Comparison of ENCODE assay signal across 15 cellular contexts in genomic region chr5:146082798-146083197, GRCh38. TPM values are rescaled to one million over a fixed set of nuclear protein-coding genes. Genes with fewer than 3 reads are reported as not detected.
A peak's percentile ranks its signal among the peaks of the same experiment; 100 is the strongest.
DNase-seq lines count a peak whose midpoint lies in the region; ATAC-seq and TF ChIP-seq lines count a peak whose summit lies in the region.
"Had no signal": no experiment of that assay in that cellular context is flagged by ENCODE, and none has a peak within 500 bp of the region (broad histone marks: within the 10 kb centered on the region; RNA-seq: fewer than 3 reads in every experiment).

No MANE protein-coding gene starts in this region.

- H3K27ac ChIP-seq in upper lobe of left lung (no peak overlapping the region), neural progenitor cell (no peak overlapping the region)

- no peaks in the 10 kb centered on the region for H3K36me3 Mint-ChIP-seq in neural progenitor cell
- H3K36me3 Mint-ChIP-seq: activated naive CD4-positive, alpha-beta T cell treated with anti-CD3 and anti-CD28 coated beads, Interleukin-2, amount 50 U/mL, for 72 hours; memory B cell had no signal

- H3K4me2 ChIP-seq in neural progenitor cell, result no peak overlapping the region

- H3K4me3 Mint-ChIP-seq in neural progenitor cell, result no peak overlapping the region
- H3K4me3 Mint-ChIP-seq: activated CD4-positive, alpha-beta T cell treated with anti-CD3 and anti-CD28 coated beads, Interleukin-2, amount 10 ng/mL, durations not matched to agents 24 days and 14 days; memory B cell had no signal

- no peak for TF ChIP-seq CTCF in upper lobe of left lung (IDR thresholded peaks at IDR 0.05)
- no peak for TF ChIP-seq CTCF in neural progenitor cell (IDR thresholded peaks at IDR 0.05)

- H3K9me3 ChIP-seq in upper lobe of left lung (no peaks in the 10 kb centered on the region), neural progenitor cell (ENCODE audit: low read depth) (no peaks in the 10 kb centered on the region)
- H3K9me3 ChIP-seq: HAP-1 had no signal

- H3K36me3 ChIP-seq in upper lobe of left lung (no peaks in the 10 kb centered on the region), neural progenitor cell (no peaks in the 10 kb centered on the region)
- H3K36me3 ChIP-seq: HAP-1 had no signal

- H3K9ac ChIP-seq in neural progenitor cell, result no peak overlapping the region

- H3K27ac Mint-ChIP-seq in neural progenitor cell, result no peak overlapping the region
- H3K27ac Mint-ChIP-seq: activated CD4-positive, alpha-beta T cell treated with anti-CD3 and anti-CD28 coated beads, Interleukin-2, amount 10 ng/mL, durations not matched to agents 24 days and 14 days; activated naive CD4-positive, alpha-beta T cell treated with anti-CD3 and anti-CD28 coated beads, Interleukin-2, amount 50 U/mL, for 72 hours; memory B cell had no signal

- no peaks in the 10 kb centered on the region for H3K9me3 Mint-ChIP-seq in neural progenitor cell
- H3K9me3 Mint-ChIP-seq: activated CD4-positive, alpha-beta T cell treated with anti-CD3 and anti-CD28 coated beads, Interleukin-2, amount 10 ng/mL, durations not matched to agents 24 days and 14 days; activated naive CD4-positive, alpha-beta T cell treated with anti-CD3 and anti-CD28 coated beads, Interleukin-2, amount 50 U/mL, for 72 hours; memory B cell had no signal

- no peaks in the 10 kb centered on the region for H3F3A ChIP-seq in neural progenitor cell (ENCODE audit: low read depth)

- H3K4me1 ChIP-seq in upper lobe of left lung, result no peaks in the 10 kb centered on the region
- H3K4me1 ChIP-seq in neural progenitor cell, result no peaks in the 10 kb centered on the region
- H3K4me1 ChIP-seq: HAP-1 had no signal

- no peaks in the 10 kb centered on the region for H3K4me1 Mint-ChIP-seq in neural progenitor cell

- TF ChIP-seq POLR2A in upper lobe of left lung (IDR thresholded peaks at IDR 0.05), result no peak

- peaks cover 7% of the 10 kb centered on the region for H3K27me3 Mint-ChIP-seq in neural progenitor cell (ENCODE audit: insufficient read depth, low read depth)

- H3K4me3 ChIP-seq in upper lobe of left lung (no peak overlapping the region), neural progenitor cell (no peak overlapping the region)
- H3K4me3 ChIP-seq: HAP-1 had no signal

- no peaks in the 10 kb centered on the region for H3K79me2 ChIP-seq in neural progenitor cell (ENCODE audit: low read depth)

- WGBS in upper lobe of left lung, 2 donors, result 78 to 97% methylated on average over 3 of the region's 3 CpGs

- ATAC-seq in GM18499 (IDR thresholded peaks at IDR 0.05; ENCODE audit: insufficient read depth, unreplicated experiment) (peak; percentile 93), GM19452 (IDR thresholded peaks at IDR 0.05; ENCODE audit: unreplicated experiment) (peak; percentile 86), HG02852 (IDR thresholded peaks at IDR 0.05; ENCODE audit: unreplicated experiment) (peak; percentile 84), HG03469 (IDR thresholded peaks at IDR 0.05; ENCODE audit: unreplicated experiment) (peak; percentile 73), upper lobe of left lung (ENCODE audit: low FRiP score in 2 of 2) (no peak)

- H4K20me1 ChIP-seq in neural progenitor cell (ENCODE audit: low read depth), result no peaks in the 10 kb centered on the region

- TF ChIP-seq EP300 in upper lobe of left lung (IDR thresholded peaks at IDR 0.05), result no peak

- no peak overlapping the region for H2AFZ ChIP-seq in neural progenitor cell (replicated peaks)

- no peaks in the 10 kb centered on the region for H3K27me3 ChIP-seq in upper lobe of left lung
- no peaks in the 10 kb centered on the region for H3K27me3 ChIP-seq in neural progenitor cell

- DNase-seq in KG1 (lab: John Stamatoyannopoulos, UW), result no peak
- DNase-seq in 8988T, result no peak
- no peak for DNase-seq in upper lobe of left lung
- DNase-seq in neural progenitor cell (ENCODE audit: low spot score), result no peak
- DNase-seq: activated CD4-positive, alpha-beta T cell treated with anti-CD3 and anti-CD28 coated beads, Interleukin-2, amount 10 ng/mL, durations not matched to agents 24 days and 14 days; dermis blood vessel endothelial cell; NCI-H774 had no signal

RNA-seq across cellular contexts. Expression of gene PLAC8L1, which starts 22.6 kb away (rescaled TPM):
- total RNA-seq in upper lobe of left lung, result 1 to 10 TPM in 1 of 6 donors, not detected in 5; 1.3 TPM
- 0.51 TPM in 1 of 2 replicates, not detected in the other for total RNA-seq in neural progenitor cell (ENCODE audit: low replicate concordance)
- total RNA-seq: dermis blood vessel endothelial cell, urinary bladder had no signal

Comparison
In these comparisons a context has a peak if more than half of its experiments do, and no peak if none do; other contexts are left out.
1. ATAC-seq: peak in GM18499 (single experiment), GM19452 (single experiment), HG02852 (single experiment) and HG03469 (single experiment); none in upper lobe of left lung (0 of 2).